ENCODE assay signal across 9 cellular contexts in the genomic region with DNA sequence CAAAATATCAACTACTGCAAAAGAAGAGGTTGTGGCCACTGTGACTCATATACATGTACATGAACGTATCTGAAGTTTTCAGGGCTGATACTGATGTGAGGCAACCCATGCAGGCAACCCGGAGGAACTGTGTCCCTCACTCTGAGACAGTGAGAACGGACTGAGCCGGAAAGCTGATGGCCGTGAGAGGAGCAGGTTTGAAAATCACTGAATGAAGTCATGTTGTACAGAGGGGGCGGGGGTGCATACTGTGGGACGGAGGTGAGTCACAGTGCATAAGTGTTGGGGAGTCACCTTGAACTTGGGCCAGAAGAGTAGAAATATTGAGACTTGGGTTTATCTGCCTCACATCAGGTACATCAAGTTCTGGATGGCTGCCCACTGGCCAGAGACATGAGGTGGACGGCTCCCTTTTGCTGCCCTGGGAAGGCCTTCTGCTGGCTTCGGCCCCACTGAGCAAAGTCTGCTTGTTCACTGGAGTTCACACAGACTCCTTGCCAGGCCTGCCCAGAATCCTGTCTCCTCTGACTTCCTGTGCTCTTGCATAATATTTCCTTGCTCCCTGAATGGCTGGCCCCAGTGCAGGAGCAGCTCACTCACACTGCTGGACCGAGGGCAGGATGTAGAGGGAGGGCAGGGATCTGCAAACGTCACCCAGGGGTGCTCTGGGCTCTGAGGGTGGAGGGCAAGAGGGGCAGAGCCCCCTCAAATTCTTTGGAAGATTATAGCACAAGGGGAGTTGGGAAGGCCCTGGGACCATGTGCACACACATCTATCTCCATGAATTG. TPM values are rescaled to one million over a fixed set of nuclear protein-coding genes. Genes with fewer than 3 reads are reported as not detected.
DNase-seq lines count a peak whose midpoint lies in the region; ATAC-seq and TF ChIP-seq lines count a peak whose summit lies in the region.
"Had no signal": no experiment of that assay in that cellular context is flagged by ENCODE, and none has a peak within 500 bp of the region (broad histone marks: within the 10 kb centered on the region; RNA-seq: fewer than 3 reads in every experiment).

No MANE protein-coding gene starts in this region.

- no peak overlapping the region for H4K91ac ChIP-seq in neuronal stem cell (ENCODE audit: low read depth, low read length, poor library complexity)

- no peaks in the 10 kb centered on the region for H3K79me1 ChIP-seq in neuronal stem cell (ENCODE audit: low read depth, low read length)

- H3F3A ChIP-seq in MM.1S (ENCODE audit: insufficient read depth, low read length), result no peaks in the 10 kb centered on the region

- H3K79me2 ChIP-seq in MM.1S (ENCODE audit: low read length), result no peaks in the 10 kb centered on the region

- peak overlapping the region; percentile 5 for H3K4me3 ChIP-seq in epithelial cell of proximal tubule (ENCODE audit: low read depth, low read length)
- no peak overlapping the region for H3K4me3 ChIP-seq in neuronal stem cell (ENCODE audit: low read length in 2 of 2)
- H3K4me3 ChIP-seq in MM.1S (ENCODE audit: low read length), result no peak overlapping the region

- peak overlapping the region; percentile 43 for H3K14ac ChIP-seq in neuronal stem cell (ENCODE audit: low read length)

- DNase-seq in GM04503 (ENCODE audit: low read depth), result peak; percentile 94
- peak; percentile 87 for DNase-seq in epithelial cell of proximal tubule (ENCODE audit: low read depth)
- no peak for DNase-seq in neuronal stem cell (ENCODE audit: low spot score)
- DNase-seq in MM.1S, result no peak
- DNase-seq in DMS114 treated with DMSO at 0.1 percent for 48 hours (lab: John Stamatoyannopoulos, UW; ENCODE audit: unreplicated experiment), result no peak
- no peak for DNase-seq in NCI-H146 treated with DMSO at 0.1 percent for 48 hours (lab: John Stamatoyannopoulos, UW; ENCODE audit: unreplicated experiment)

- H3K23ac ChIP-seq in neuronal stem cell (ENCODE audit: low read depth, low read length, poor library complexity), result no peak overlapping the region

- no peak overlapping the region for H2BK12ac ChIP-seq in neuronal stem cell (ENCODE audit: low read length)

- no peak overlapping the region for H2BK120ac ChIP-seq in neuronal stem cell (ENCODE audit: low read depth, low read length)

- no peak overlapping the region for H3K4ac ChIP-seq in neuronal stem cell (ENCODE audit: low read length)

- H3K4me2 ChIP-seq in neuronal stem cell (ENCODE audit: insufficient read depth, low read length, poor library complexity, severe bottlenecking) (no peak overlapping the region), MM.1S (ENCODE audit: low read depth, low read length) (no peak overlapping the region)

- H3K27ac ChIP-seq in neuronal stem cell (replicated peaks; ENCODE audit: low read length), result no peak overlapping the region
- no peak overlapping the region for H3K27ac ChIP-seq in MM.1S (ENCODE audit: low read length)

- H3K36me3 ChIP-seq in neuronal stem cell (replicated peaks in 1 of 2; ENCODE audit: control insufficient read depth in 2 of 2, insufficient read depth in 2 of 2, low read length in 2 of 2) (no peaks in the 10 kb centered on the region), MM.1S (replicated peaks; ENCODE audit: insufficient read depth, low read length) (no peaks in the 10 kb centered on the region)

- H4K20me1 ChIP-seq in MM.1S (ENCODE audit: insufficient read depth, low read length), result no peaks in the 10 kb centered on the region

- H3K4me1 ChIP-seq in neuronal stem cell (ENCODE audit: control insufficient read depth in 2 of 2, insufficient read depth in 1 of 2, low read depth in 1 of 2, low read length in 2 of 2), result peaks cover 0 to 2% of the 10 kb centered on the region in 2 donors
- H3K4me1 ChIP-seq in MM.1S (ENCODE audit: low read length), result no peaks in the 10 kb centered on the region

- no peaks in the 10 kb centered on the region for H3K9me3 ChIP-seq in neuronal stem cell (replicated peaks in 1 of 2; ENCODE audit: control insufficient read depth in 2 of 2, insufficient read depth in 1 of 2, low read depth in 1 of 2, low read length in 2 of 2)
- H3K9me3 ChIP-seq in MM.1S (replicated peaks; ENCODE audit: insufficient read depth, low read length), result no peaks in the 10 kb centered on the region

- no peak for ATAC-seq in HG02610 (IDR thresholded peaks at IDR 0.05; ENCODE audit: unreplicated experiment)

- H4K8ac ChIP-seq in neuronal stem cell (ENCODE audit: low read depth, low read length), result no peak overlapping the region

- H3K27me3 ChIP-seq in neuronal stem cell (ENCODE audit: control insufficient read depth in 3 of 3, insufficient read depth in 3 of 3, low read depth in 1 of 3, low read length in 3 of 3) (peaks cover 0 to 4% (median 0%) of the 10 kb centered on the region in 3 experiments), MM.1S (replicated peaks; ENCODE audit: insufficient read depth, low read length) (no peaks in the 10 kb centered on the region)

- no peak overlapping the region for H3K9ac ChIP-seq in neuronal stem cell (ENCODE audit: low read depth, low read length, poor library complexity)
- no peak overlapping the region for H3K9ac ChIP-seq in MM.1S (ENCODE audit: low read length)

- no peak overlapping the region for H2BK15ac ChIP-seq in neuronal stem cell (ENCODE audit: low read length)

- no peak overlapping the region for H2AFZ ChIP-seq in neuronal stem cell (ENCODE audit: low read length)
- H2AFZ ChIP-seq in MM.1S (ENCODE audit: low read length), result no peak overlapping the region

- no peaks in the 10 kb centered on the region for H3K9me2 ChIP-seq in MM.1S (replicated peaks; ENCODE audit: insufficient read depth, low read length)

- TF ChIP-seq CTCF in epithelial cell of proximal tubule (conservative IDR thresholded peaks at IDR 0.05; ENCODE audit: low read depth, low read length), result no peak
- no peak for TF ChIP-seq CTCF in MM.1S (IDR thresholded peaks at IDR 0.05; ENCODE audit: low read length)

- H2BK5ac ChIP-seq in neuronal stem cell (ENCODE audit: low read length), result no peak overlapping the region

- H2AK5ac ChIP-seq in neuronal stem cell (ENCODE audit: low read depth, low read length), result no peak overlapping the region

- no peak overlapping the region for H3K18ac ChIP-seq in neuronal stem cell (ENCODE audit: low read length)

- WGBS in neuronal stem cell (ENCODE audit: extremely low coverage in 2 of 2, insufficient read length in 2 of 2, insufficient replicate concordance in 1 of 2), 2 donors, result no CpG with 5 or more reads among the region's 11 CpGs

TF ChIP-seq in PFSK-1, 5 proteins besides CTCF, POLR2A, EP300 and RAD21:
- peak; percentile 68 for TF ChIP-seq FOXP2 (optimal IDR thresholded peaks at IDR 0.05; ENCODE audit: borderline replicate concordance, extremely low read depth, extremely low read length, insufficient read depth)
- peak; percentile 82; the same call in 1 of the 2 replicates for TF ChIP-seq TAF1 (IDR thresholded peaks at IDR 0.05; ENCODE audit: borderline replicate concordance, insufficient read depth, low read length)
- peak; percentile 91 for TF ChIP-seq POLR2AphosphoS5 (IDR thresholded peaks at IDR 0.05; ENCODE audit: low read depth, low read length)
- TF ChIP-seq SIN3A (IDR thresholded peaks at IDR 0.05; ENCODE audit: borderline replicate concordance, insufficient read depth, low read length), result peak; percentile 80; the same call in 1 of the 2 replicates
- peak in 1 of 2 experiments; percentile 71; a peak in 1 of 4 replicates for TF ChIP-seq REST (IDR thresholded peaks at IDR 0.05; ENCODE audit: insufficient read depth in 1 of 2, low read depth in 2 of 2, low read length in 2 of 2)

RNA-seq across cellular contexts. Expression of gene EPAS1, which starts 18.1 kb away (rescaled TPM):
- polyA plus RNA-seq in PFSK-1 (2012; ENCODE audit: insufficient read length, low read depth), result 236 TPM
- total RNA-seq in epithelial cell of proximal tubule, result 33.8 and 75.7 TPM in 2 replicates
- polyA plus RNA-seq in neuronal stem cell (2013, experiment 1 of 2), result 0.24 TPM
- polyA plus RNA-seq in neuronal stem cell (2013, experiment 2 of 2), result 0.19 TPM
- polyA plus RNA-seq: neural cell had no signal

Comparison
In these comparisons a context has a peak if more than half of its experiments do, and no peak if none do; other contexts are left out.
1. DNase-seq: peak in GM04503 (single experiment) and epithelial cell of proximal tubule (single experiment); none in neuronal stem cell (single experiment), MM.1S (single experiment), DMS114 treated with DMSO at 0.1 percent for 48 hours (single experiment) and NCI-H146 treated with DMSO at 0.1 percent for 48 hours (single experiment).